ENCODE assay signal across 22 cellular contexts in genomic region chr1:155057788-155058211, GRCh38. TPM values are rescaled to one million over a fixed set of nuclear protein-coding genes. Genes with fewer than 3 reads are reported as not detected.
DNase-seq lines count a peak whose midpoint lies in the region; TF ChIP-seq lines count a peak whose summit lies in the region.
"Had no signal": no experiment of that assay in that cellular context is flagged by ENCODE, and none has a peak within 500 bp of the region (broad histone marks: within the 10 kb centered on the region; RNA-seq: fewer than 3 reads in every experiment).

No MANE protein-coding gene starts in this region.

- TF ChIP-seq CTCF in GM12864 (IDR thresholded peaks at IDR 0.05; ENCODE audit: low read depth, low read length, missing control alignments) (peak; percentile 35), OCI-LY1 (IDR thresholded peaks at IDR 0.05; ENCODE audit: low read length) (peak; percentile 10; the same call in 1 of the 2 replicates), epithelial cell of proximal tubule (conservative IDR thresholded peaks at IDR 0.05; ENCODE audit: low read depth, low read length) (peak; percentile 22)

- H3K4me3 ChIP-seq in GM12864 (ENCODE audit: low read depth, low read length) (no peak overlapping the region), OCI-LY1 (ENCODE audit: low read depth, low read length, poor library complexity, severe bottlenecking) (no peak overlapping the region), epithelial cell of proximal tubule (ENCODE audit: low read depth, low read length) (no peak overlapping the region)
- H3K4me3 ChIP-seq: esophagus muscularis mucosa, heart left ventricle, MG63, testis had no signal

- H3K36me3 ChIP-seq in OCI-LY1 (ENCODE audit: insufficient read depth, low read length), result peaks cover 8% of the 10 kb centered on the region

- DNase-seq in GM12864 (ENCODE audit: low read depth) (no peak), epithelial cell of proximal tubule (ENCODE audit: low read depth) (no peak), SKM-1 (lab: John Stamatoyannopoulos, UW; ENCODE audit: unreplicated experiment) (no peak), NCI-H510A (lab: John Stamatoyannopoulos, UW) (no peak), NCI-H69 (lab: John Stamatoyannopoulos, UW) (no peak)
- DNase-seq: activated CD4-positive, alpha-beta memory T cell treated with anti-CD3 and anti-CD28 coated beads, Interleukin-2, amount 10 ng/mL, durations not matched to agents 7 days and 5 days; activated T-cell treated with anti-CD3 and anti-CD28 coated beads, Interleukin-2, amount 50 U/mL, for 24 hours; AML-193; brain microvascular endothelial cell; Caco-2; heart left ventricle; MG63; naive thymus-derived CD8-positive, alpha-beta T cell; NCI-H2029 treated with DMSO at 0.1 percent for 48 hours; SHP77 treated with DMSO at 0.1 percent for 48 hours; T-helper 2 cell; testis had no signal

- no peaks in the 10 kb centered on the region for H3F3A ChIP-seq in OCI-LY1 (ENCODE audit: insufficient read depth, low read length)

- H3K9me3 ChIP-seq in OCI-LY1 (ENCODE audit: low read length), result no peaks in the 10 kb centered on the region
- H3K9me3 ChIP-seq: Caco-2, esophagus muscularis mucosa, heart left ventricle, MG63, testis had no signal

- no peaks in the 10 kb centered on the region for H3K9me2 ChIP-seq in OCI-LY1 (ENCODE audit: low read depth, low read length)

- H4K20me1 ChIP-seq in OCI-LY1 (ENCODE audit: insufficient read depth, low read length), result no peaks in the 10 kb centered on the region

- peaks cover 12% of the 10 kb centered on the region for H3K4me1 ChIP-seq in OCI-LY1 (ENCODE audit: insufficient read depth, low read length, severe bottlenecking)

- no peaks in the 10 kb centered on the region for H3K79me2 ChIP-seq in OCI-LY1 (ENCODE audit: insufficient read depth, low read length)

- H3K9ac ChIP-seq in OCI-LY1 (ENCODE audit: low read length), result no peak overlapping the region

- H3K27me3 ChIP-seq in OCI-LY1 (ENCODE audit: insufficient read depth, low read length), result no peaks in the 10 kb centered on the region
- H3K27me3 ChIP-seq: brain microvascular endothelial cell, heart left ventricle, MG63, testis had no signal

- no peak overlapping the region for H3K4me2 ChIP-seq in OCI-LY1 (ENCODE audit: low read length)

- no peak overlapping the region for H3K27ac ChIP-seq in OCI-LY1 (ENCODE audit: low read depth, low read length, poor library complexity, severe bottlenecking)
- H3K27ac ChIP-seq: brain microvascular endothelial cell, esophagus muscularis mucosa, heart left ventricle, testis had no signal

- no peak overlapping the region for H2AFZ ChIP-seq in OCI-LY1 (ENCODE audit: low read length)

RNA-seq across cellular contexts. Expression of gene EFNA4, which starts 5.7 kb away (rescaled TPM):
- total RNA-seq in epithelial cell of proximal tubule, result 10.8 and 24.9 TPM in 2 replicates

RNA-seq across cellular contexts. Expression of gene ADAM15, which starts 6.7 kb away (rescaled TPM):
- total RNA-seq in epithelial cell of proximal tubule, result 164 and 266 TPM in 2 replicates

RNA-seq across cellular contexts. Expression of gene EFNA3, which starts 20.8 kb away (rescaled TPM):
- total RNA-seq in epithelial cell of proximal tubule, result 1.7 and 2.8 TPM in 2 replicates

RNA-seq across cellular contexts. Expression of gene DCST1, which starts 24.2 kb away (rescaled TPM):
- total RNA-seq in epithelial cell of proximal tubule, result not detected in 2 replicates
- total RNA-seq: activated CD4-positive, alpha-beta memory T cell treated with anti-CD3 and anti-CD28 coated beads, Interleukin-2, amount 10 ng/mL, durations not matched to agents 7 days and 5 days; Caco-2; dermis microvascular lymphatic vessel endothelial cell; heart left ventricle; lung microvascular endothelial cell; naive thymus-derived CD8-positive, alpha-beta T cell; NCI-H460 had no signal

RNA-seq across cellular contexts. Expression of gene DCST2, which starts 24.2 kb away (rescaled TPM):
- total RNA-seq in epithelial cell of proximal tubule, result 0.12 TPM in 1 of 2 replicates, not detected in the other
